ENCODE assay signal across 10 cellular contexts in genomic region chr7:2099036-2099957, GRCh38.
DNase-seq lines count a peak whose midpoint lies in the region; ATAC-seq and TF ChIP-seq lines count a peak whose summit lies in the region.
"Had no signal": no experiment of that assay in that cellular context is flagged by ENCODE, and none has a peak within 500 bp of the region (broad histone marks: within the 10 kb centered on the region; RNA-seq: fewer than 3 reads in every experiment).

No MANE protein-coding gene starts in this region.

- ATAC-seq in left lung (no peak), left lobe of liver (no peak)

- intact Hi-C loops in spleen (cut with DNase I; ENCODE audit: low total_unique reads) (no loop called here), left lung (cut with DNase I) (no loop called here)

- TF ChIP-seq CTCF in GM12872 (IDR thresholded peaks at IDR 0.05; ENCODE audit: insufficient read depth, low read depth, low read length) (peak; percentile 20; the same call in 1 of the 3 replicates), spleen (IDR thresholded peaks at IDR 0.05 in 8 of 11, conservative IDR thresholded peaks at IDR 0.05 in 3 of 11) (peak in 1 of 11 experiments; percentile 25), left lung (IDR thresholded peaks at IDR 0.05) (no peak)

- CTCF ChIA-PET in activated naive CD4-positive, alpha-beta T cell treated with anti-CD3 and anti-CD28 coated beads, Interleukin-2, amount 10 ng/mL, durations not matched to agents 7 days and 5 days (lab: Charles Lee) = interaction anchor here (0.5 kb wide), 1 partner anchor 129 kb away, joined by 5 read pairs; no protein-coding TSS in a partner anchor

- no peak overlapping the region for H3K4me3 ChIP-seq in spleen
- no peak overlapping the region for H3K4me3 ChIP-seq in left lung
- H3K4me3 ChIP-seq: tibial nerve had no signal

- no peaks in the 10 kb centered on the region for H3K27me3 Mint-ChIP-seq in activated naive CD4-positive, alpha-beta T cell treated with anti-CD3 and anti-CD28 coated beads, Interleukin-2, amount 10 ng/mL, durations not matched to agents 7 days and 5 days

- H3K36me3 ChIP-seq in spleen (peaks cover 0 to 9% (median 0%) of the 10 kb centered on the region in 6 donors), left lung (peaks cover 0 to 4% of the 10 kb centered on the region in 2 donors)
- H3K36me3 ChIP-seq: tibial nerve had no signal

- peaks cover 2% of the 10 kb centered on the region for H3K36me3 Mint-ChIP-seq in activated naive CD4-positive, alpha-beta T cell treated with anti-CD3 and anti-CD28 coated beads, Interleukin-2, amount 10 ng/mL, durations not matched to agents 7 days and 5 days

- DNase-seq in MV-4-11 (lab: John Stamatoyannopoulos, UW) (peak; percentile 75), spleen (peak; percentile 83), DMS79 treated with DMSO at 0.1 percent for 48 hours (lab: John Stamatoyannopoulos, UW) (no peak), left lung (no peak), left lobe of liver (ENCODE audit: low spot score) (no peak), iPS-NIHi11 (ENCODE audit: low spot score) (no peak)
- DNase-seq in activated naive CD4-positive, alpha-beta T cell treated with anti-CD3 and anti-CD28 coated beads, Interleukin-2, amount 10 ng/mL, durations not matched to agents 7 days and 5 days = peak; percentile 57

- no peaks in the 10 kb centered on the region for H3K27me3 ChIP-seq in spleen (replicated peaks in 1 of 7)
- H3K27me3 ChIP-seq in left lung = no peaks in the 10 kb centered on the region
- H3K27me3 ChIP-seq: tibial nerve had no signal

- H3K9me3 ChIP-seq in spleen (no peaks in the 10 kb centered on the region), left lung (no peaks in the 10 kb centered on the region)
- H3K9me3 ChIP-seq: tibial nerve had no signal

- peak overlapping the region in 5 of 8 donors; percentile 37 to 81 (median 48) for H3K27ac ChIP-seq in spleen
- H3K27ac ChIP-seq in left lung = no peak overlapping the region
- H3K27ac ChIP-seq: parathyroid adenoma, tibial nerve had no signal

- no peak for TF ChIP-seq POLR2A in spleen (IDR thresholded peaks at IDR 0.05)

- no peaks in the 10 kb centered on the region for H3K9me3 Mint-ChIP-seq in activated naive CD4-positive, alpha-beta T cell treated with anti-CD3 and anti-CD28 coated beads, Interleukin-2, amount 10 ng/mL, durations not matched to agents 7 days and 5 days

- peak overlapping the region; percentile 67 for H3K27ac Mint-ChIP-seq in activated naive CD4-positive, alpha-beta T cell treated with anti-CD3 and anti-CD28 coated beads, Interleukin-2, amount 10 ng/mL, durations not matched to agents 7 days and 5 days

- H3K4me3 Mint-ChIP-seq in activated naive CD4-positive, alpha-beta T cell treated with anti-CD3 and anti-CD28 coated beads, Interleukin-2, amount 10 ng/mL, durations not matched to agents 7 days and 5 days = no peak overlapping the region

- WGBS in spleen, 5 donors = 57 to 71% (median 65%) methylated on average over 25 to 30 of the region's 30 CpGs

- H3K4me1 Mint-ChIP-seq in activated naive CD4-positive, alpha-beta T cell treated with anti-CD3 and anti-CD28 coated beads, Interleukin-2, amount 10 ng/mL, durations not matched to agents 7 days and 5 days = peaks cover 49% of the 10 kb centered on the region

- H3K4me1 ChIP-seq in spleen (peaks cover 14 to 62% (median 49%) of the 10 kb centered on the region in 6 donors), left lung (peaks cover 0 to 10% of the 10 kb centered on the region in 2 donors)
- H3K4me1 ChIP-seq: parathyroid adenoma had no signal

Comparison
In these comparisons a context has a peak if more than half of its experiments do, and no peak if none do; other contexts are left out.
1. DNase-seq: peak in MV-4-11 (single experiment), activated naive CD4-positive, alpha-beta T cell treated with anti-CD3 and anti-CD28 coated beads, Interleukin-2, amount 10 ng/mL, durations not matched to agents 7 days and 5 days (single experiment) and spleen (single experiment); none in DMS79 treated with DMSO at 0.1 percent for 48 hours (single experiment), left lung (0 of 2), left lobe of liver (single experiment) and iPS-NIHi11 (single experiment).
2. H3K27ac ChIP-seq: peak in spleen (5 of 8); none in left lung (0 of 2).